Comparison of ENCODE assay signal across 10 cellular contexts in the genomic region with DNA sequence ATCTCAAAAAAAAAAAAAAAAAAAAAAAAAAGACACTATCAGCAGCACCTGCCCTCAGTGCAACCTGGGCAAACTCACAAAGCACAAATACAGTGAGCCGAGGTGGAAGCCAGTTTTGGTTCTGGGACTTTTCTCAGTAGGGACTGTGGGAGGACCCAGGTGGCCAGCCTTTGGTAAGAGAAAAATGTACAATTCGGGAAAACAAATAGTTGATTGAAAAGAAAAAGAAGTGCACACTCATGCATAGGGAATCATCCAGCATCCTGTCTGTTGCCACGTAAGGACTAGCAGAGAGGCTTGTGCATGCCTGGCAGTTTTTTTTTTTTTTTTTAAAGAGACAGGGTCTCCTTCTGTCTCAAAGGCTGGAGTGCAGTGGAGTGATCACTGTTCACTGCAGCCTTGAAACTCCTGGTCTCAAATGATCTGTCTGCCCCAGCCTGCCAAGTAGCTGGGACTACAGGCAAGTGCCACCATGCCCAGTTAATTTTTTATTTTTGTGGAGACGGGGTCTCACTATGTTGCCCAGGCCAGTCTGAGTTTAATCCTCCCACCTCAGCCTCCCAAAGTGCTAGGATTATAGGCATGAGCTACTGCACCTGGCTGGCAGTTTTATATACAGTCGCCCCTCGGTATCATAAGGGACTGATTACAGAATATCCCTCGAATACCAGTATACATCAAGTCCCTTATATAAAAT. TPM values are rescaled to one million over a fixed set of nuclear protein-coding genes. Genes with fewer than 3 reads are reported as not detected.
A peak's percentile ranks its signal among the peaks of the same experiment; 100 is the strongest.
DNase-seq lines count a peak whose midpoint lies in the region; ATAC-seq, FAIRE-seq and TF ChIP-seq lines count a peak whose summit lies in the region.
"Had no signal": no experiment of that assay in that cellular context is flagged by ENCODE, and none has a peak within 500 bp of the region (broad histone marks: within the 10 kb centered on the region; RNA-seq: fewer than 3 reads in every experiment).

No MANE protein-coding gene starts in this region.

- H3K4me2 ChIP-seq in DOHH2 (ENCODE audit: low read length): peak overlapping the region; percentile 68

- ATAC-seq in natural killer cell (peak in 1 of 3 donors; percentile 44), HG02981 (IDR thresholded peaks at IDR 0.05; ENCODE audit: unreplicated experiment) (no peak), HG03460 (IDR thresholded peaks at IDR 0.05; ENCODE audit: unreplicated experiment) (no peak)

- peak overlapping the region; percentile 76 to 81 for H3K27ac Mint-ChIP-seq in natural killer cell

- intact Hi-C loops in natural killer cell (cut with micrococcal nuclease): no loop called here

- H3K9me3 Mint-ChIP-seq in natural killer cell: no peaks in the 10 kb centered on the region

- no peaks in the 10 kb centered on the region; the same call in 1 of the 2 replicates for H3F3A ChIP-seq in DOHH2 (ENCODE audit: control insufficient read depth, insufficient read depth)

- H3K4me3 ChIP-seq in DOHH2 (ENCODE audit: low read length) (peak overlapping the region; percentile 14; the same call in 1 of the 2 replicates), MG63 (no peak overlapping the region), bronchial epithelial cell (ENCODE audit: low read depth, low read length) (no peak overlapping the region)
- H3K4me3 ChIP-seq in effector memory CD4-positive, alpha-beta T cell (ENCODE audit: insufficient read depth, low read depth, low read length, poor library complexity, severe bottlenecking): no peak overlapping the region

- H3K36me3 ChIP-seq in DOHH2 (ENCODE audit: control insufficient read depth, low read length): peaks cover 14% of the 10 kb centered on the region
- no peaks in the 10 kb centered on the region; the same call in 1 of the 2 replicates for H3K36me3 ChIP-seq in MG63
- H3K36me3 ChIP-seq in bronchial epithelial cell (ENCODE audit: control insufficient read depth, insufficient read depth, low read length): peaks cover 2% of the 10 kb centered on the region
- H3K36me3 ChIP-seq in effector memory CD4-positive, alpha-beta T cell (ENCODE audit: control insufficient read depth, insufficient read depth, low read length): no peaks in the 10 kb centered on the region

- H3K4me1 Mint-ChIP-seq in natural killer cell: peaks cover 57 to 68% of the 10 kb centered on the region in 2 donors

- peak; percentile 56 for DNase-seq in MG63
- DNase-seq in bronchial epithelial cell (ENCODE audit: low read depth): peak; percentile 73
- no peak for DNase-seq in natural killer cell
- DNase-seq in effector memory CD4-positive, alpha-beta T cell: no peak
- no peak for DNase-seq in CD1c-positive myeloid dendritic cell (ENCODE audit: extremely low spot score)
- DNase-seq: cortex of kidney, KBM-7 had no signal

- H3K79me2 ChIP-seq in DOHH2 (ENCODE audit: control insufficient read depth, low read length): peaks cover 88% of the 10 kb centered on the region

- H3K27ac ChIP-seq in DOHH2 (ENCODE audit: low read depth, low read length): peak overlapping the region; percentile 5; the same call in 1 of the 2 replicates
- H3K27ac ChIP-seq in effector memory CD4-positive, alpha-beta T cell (ENCODE audit: insufficient read depth, low read length, poor library complexity, severe bottlenecking): no peak overlapping the region

- H3K36me3 Mint-ChIP-seq in natural killer cell: no peaks in the 10 kb centered on the region

- TF ChIP-seq CTCF in DOHH2 (IDR thresholded peaks at IDR 0.05; ENCODE audit: low read depth, low read length, poor library complexity, severe bottlenecking) (no peak), bronchial epithelial cell (IDR thresholded peaks at IDR 0.05; ENCODE audit: insufficient read depth, low read length, severe bottlenecking) (no peak), natural killer cell (IDR thresholded peaks at IDR 0.05) (no peak)

- H3K27me3 ChIP-seq in DOHH2 (ENCODE audit: control insufficient read depth, low read length): no peaks in the 10 kb centered on the region
- H3K27me3 ChIP-seq in MG63: no peaks in the 10 kb centered on the region
- no peaks in the 10 kb centered on the region for H3K27me3 ChIP-seq in bronchial epithelial cell (ENCODE audit: control insufficient read depth, insufficient read depth, low read length)
- no peaks in the 10 kb centered on the region for H3K27me3 ChIP-seq in effector memory CD4-positive, alpha-beta T cell (replicated peaks; ENCODE audit: control insufficient read depth, insufficient read depth, low read length, poor library complexity, severe bottlenecking)

- H3K9me3 ChIP-seq in DOHH2 (ENCODE audit: control insufficient read depth, insufficient read depth, low read length): no peaks in the 10 kb centered on the region
- no peaks in the 10 kb centered on the region for H3K9me3 ChIP-seq in MG63
- no peaks in the 10 kb centered on the region for H3K9me3 ChIP-seq in effector memory CD4-positive, alpha-beta T cell (ENCODE audit: control insufficient read depth, low read length)

- no peak for FAIRE-seq in bronchial epithelial cell (lab: Jason Lieb, UNC)

- H3K9me2 ChIP-seq in DOHH2 (replicated peaks; ENCODE audit: control insufficient read depth, low read length): no peaks in the 10 kb centered on the region

- no peaks in the 10 kb centered on the region for H3K27me3 Mint-ChIP-seq in natural killer cell (ENCODE audit: low read depth in 2 of 2)

- H3K4me1 ChIP-seq in DOHH2 (ENCODE audit: control insufficient read depth, low read length): peaks cover 79% of the 10 kb centered on the region
- H3K4me1 ChIP-seq in effector memory CD4-positive, alpha-beta T cell (ENCODE audit: control insufficient read depth, insufficient read depth, low read length, poor library complexity, severe bottlenecking): no peaks in the 10 kb centered on the region

- peak overlapping the region; percentile 39 for H3K4me3 Mint-ChIP-seq in natural killer cell

- no peaks in the 10 kb centered on the region for H4K20me1 ChIP-seq in DOHH2 (ENCODE audit: control insufficient read depth, insufficient read depth, low read depth, low read length)

RNA-seq across cellular contexts. Expression of a gene that starts 36.7 kb away (rescaled TPM):
- total RNA-seq in MG63 (2014; rRNA removed; shearing (Covaris generic); ENCODE audit: low replicate concordance): 21.1 and 37.1 TPM in 2 replicates
- 18.4 and 24.1 TPM in 2 replicates for total RNA-seq in bronchial epithelial cell
- total RNA-seq in natural killer cell: 100 to 1,000 TPM; 145 to 206 (median 155) TPM

RNA-seq across cellular contexts. Expression of a gene that starts 40.9 kb away (rescaled TPM):
- total RNA-seq in MG63 (2014; rRNA removed; shearing (Covaris generic); ENCODE audit: low replicate concordance): 37.6 and 51.1 TPM in 2 replicates
- total RNA-seq in bronchial epithelial cell: 30.9 and 36.9 TPM in 2 replicates
- total RNA-seq in natural killer cell: 100 to 1,000 TPM; 108 to 131 (median 124) TPM

Comparison
In these comparisons a context has a peak if more than half of its experiments do, and no peak if none do; other contexts are left out.
1. DNase-seq: peak in MG63 (single experiment) and bronchial epithelial cell (single experiment); none in natural killer cell (single experiment), effector memory CD4-positive, alpha-beta T cell (0 of 3) and CD1c-positive myeloid dendritic cell (single experiment).